22 cellular contexts compared by ENCODE assay signal in genomic region chr2:239678666-239679296, GRCh38.
"Had no signal": no experiment of that assay in that cellular context is flagged by ENCODE, and none has a peak within 500 bp of the region (broad histone marks: within the 10 kb centered on the region; RNA-seq: fewer than 3 reads in every experiment).

No MANE protein-coding gene starts in this region.

- H3K36me3 ChIP-seq: colonic mucosa, esophagus muscularis mucosa, gastrocnemius medialis, neural progenitor cell, prostate gland, right lobe of liver, spleen, stomach, uterus had no signal

- H3K4me1 Mint-ChIP-seq: naive thymus-derived CD8-positive, alpha-beta T cell had no signal

- H3K36me3 Mint-ChIP-seq: neural progenitor cell had no signal

- H3K4me3 Mint-ChIP-seq: naive thymus-derived CD8-positive, alpha-beta T cell; neural progenitor cell had no signal

- ATAC-seq: gastrocnemius medialis; mucosa of descending colon; naive thymus-derived CD8-positive, alpha-beta T cell; right lobe of liver had no signal

- H3K27ac Mint-ChIP-seq: naive thymus-derived CD8-positive, alpha-beta T cell; neural progenitor cell had no signal

- H3K4me3 ChIP-seq: colonic mucosa, esophagus muscularis mucosa, gastrocnemius medialis, mucosa of descending colon, neural progenitor cell, prostate gland, right lobe of liver, spleen, stomach, uterus had no signal

- H3K9me3 ChIP-seq: colonic mucosa, gastrocnemius medialis, mucosa of descending colon, prostate gland, right lobe of liver, uterus had no signal

- H3K27ac ChIP-seq: colonic mucosa, epithelial cell of prostate, esophagus muscularis mucosa, gastrocnemius medialis, neural progenitor cell, parathyroid adenoma, prostate gland, right lobe of liver, spleen, stomach, uterus had no signal

- H3K4me1 ChIP-seq: colonic mucosa, esophagus muscularis mucosa, gastrocnemius medialis, neural progenitor cell, parathyroid adenoma, prostate gland, right lobe of liver, spleen, stomach, uterus had no signal

- DNase-seq: caudate nucleus; colonic mucosa; effector CD8-positive, alpha-beta T cell; gastrocnemius medialis; mammary epithelial cell; mucosa of descending colon; naive thymus-derived CD8-positive, alpha-beta T cell; nucleus accumbens; spleen; stimulated activated CD4-positive, alpha-beta T cell treated with anti-CD3 and anti-CD28 coated beads, Interleukin-15, amount 100 ng/mL, for 24 hours; stimulated activated CD4-positive, alpha-beta T cell treated with anti-CD3 and anti-CD28 coated beads, Interleukin-4, amount 100 ng/mL, for 4 hours; stimulated activated naive CD4-positive, alpha-beta T cell; stomach; substantia nigra; trophoblast cell; uterus had no signal

- H3K27me3 ChIP-seq: colonic mucosa, gastrocnemius medialis, neural progenitor cell, right lobe of liver, spleen, uterus had no signal
